Comparison of ENCODE assay signal across 9 cellular contexts in genomic region chr11:75767793-75768111, GRCh38. TPM values are rescaled to one million over a fixed set of nuclear protein-coding genes. Genes with fewer than 3 reads are reported as not detected.
A peak's percentile ranks its signal among the peaks of the same experiment; 100 is the strongest.
DNase-seq lines count a peak whose midpoint lies in the region; ATAC-seq and TF ChIP-seq lines count a peak whose summit lies in the region.
"Had no signal": no experiment of that assay in that cellular context is flagged by ENCODE, and none has a peak within 500 bp of the region (broad histone marks: within the 10 kb centered on the region; RNA-seq: fewer than 3 reads in every experiment).

No MANE protein-coding gene starts in this region.

- H3K9me3 ChIP-seq in HCT116 (ENCODE audit: control insufficient read depth in 1 of 2, insufficient read depth in 1 of 2, low read depth in 1 of 2, low read length in 2 of 2) (no peaks in the 10 kb centered on the region), T-helper 17 cell (ENCODE audit: control insufficient read depth, low read length, poor library complexity, severe bottlenecking) (no peaks in the 10 kb centered on the region), smooth muscle cell (replicated peaks; ENCODE audit: low read depth) (no peaks in the 10 kb centered on the region)

- 75% methylated on average over 1 of the region's 1 CpG for WGBS in smooth muscle cell (ENCODE audit: low lambda C conversion rate)

- CTCF ChIA-PET in HCT116 (lab: Charles Lee) = no interaction called here

- peak overlapping the region; percentile 19 for H2AFZ ChIP-seq in HCT116 (ENCODE audit: low read depth, low read length, poor library complexity, severe bottlenecking)
- no peak overlapping the region for H2AFZ ChIP-seq in smooth muscle cell (ENCODE audit: low read depth)

- no TSS peak for BruUV-seq in HCT116 (replicated peaks; lab: Mats Ljungman, UMichigan)

- TF ChIP-seq CTCF in HCT116 (IDR thresholded peaks at IDR 0.05 in 2 of 3, conservative IDR thresholded peaks at IDR 0.05 in 1 of 3; ENCODE audit: borderline replicate concordance in 1 of 3, insufficient read depth in 1 of 3, low read depth in 2 of 3, low read length in 2 of 3) = no peak
- TF ChIP-seq CTCF in smooth muscle cell (IDR thresholded peaks at IDR 0.05; ENCODE audit: borderline replicate concordance, insufficient read depth, poor library complexity, severe bottlenecking) = no peak

- H3K79me2 ChIP-seq in HCT116 (ENCODE audit: insufficient read depth, low read length) = no peaks in the 10 kb centered on the region
- no peaks in the 10 kb centered on the region for H3K79me2 ChIP-seq in smooth muscle cell (ENCODE audit: low read depth)

- DNase-seq in HCT116 (ENCODE audit: low read depth, low spot score) (no peak), T-helper 17 cell (no peak), immature natural killer cell (no peak), smooth muscle cell (lab: John Stamatoyannopoulos, UW; ENCODE audit: unreplicated experiment) (no peak), NCI-H1417 treated with DMSO at 0.1 percent for 48 hours (lab: John Stamatoyannopoulos, UW) (no peak), posterior cingulate gyrus (no peak)
- DNase-seq: small intestine had no signal

- H3K4me1 Mint-ChIP-seq in T-helper 17 cell (peaks cover 20% of the 10 kb centered on the region), immature natural killer cell (peaks cover 0 to 10% of the 10 kb centered on the region in 2 donors)

- H3K36me3 ChIP-seq in HCT116 (ENCODE audit: control insufficient read depth in 1 of 2, insufficient read depth in 2 of 2, low read length in 2 of 2) (no peaks in the 10 kb centered on the region), smooth muscle cell (ENCODE audit: low read depth) (no peaks in the 10 kb centered on the region)

- H3K4me3 ChIP-seq in HCT116 (replicated peaks in 1 of 2; ENCODE audit: low read depth in 1 of 2, low read length in 2 of 2) = no peak overlapping the region
- H3K4me3 ChIP-seq in smooth muscle cell = peak overlapping the region; percentile 62

- RAD21 ChIA-PET in HCT116 (lab: Charles Lee; ENCODE audit: low non-redundant PET in 1 of 2, low total read pairs in 2 of 2, uncharacterized antibody in 2 of 2, unreplicated experiment in 2 of 2) = no interaction called here

- H3K9ac ChIP-seq in HCT116 (ENCODE audit: low read length) = no peak overlapping the region
- no peak overlapping the region for H3K9ac ChIP-seq in smooth muscle cell (ENCODE audit: low read depth)

- no peak for ATAC-seq in HCT116
- ATAC-seq in T-helper 17 cell = no peak
- ATAC-seq in HG03135 (IDR thresholded peaks at IDR 0.05; ENCODE audit: unreplicated experiment) = no peak

- H3K27me3 ChIP-seq in HCT116 (ENCODE audit: insufficient read depth, low read length) (peaks cover 6% of the 10 kb centered on the region; the same call in 1 of the 2 replicates), smooth muscle cell (ENCODE audit: low read depth) (peaks cover 39% of the 10 kb centered on the region)

- no peak for TF ChIP-seq RAD21 in HCT116 (IDR thresholded peaks at IDR 0.05; ENCODE audit: low read depth)

- TF ChIP-seq POLR2A in HCT116 (IDR thresholded peaks at IDR 0.05; ENCODE audit: borderline replicate concordance, extremely low read depth, insufficient read depth, insufficient read length) = no peak

- no peaks in the 10 kb centered on the region for H3F3A ChIP-seq in smooth muscle cell (ENCODE audit: low read depth)

- H3K36me3 Mint-ChIP-seq in T-helper 17 cell (ENCODE audit: low read depth) (no peaks in the 10 kb centered on the region), immature natural killer cell (no peaks in the 10 kb centered on the region)

- H3K27me3 Mint-ChIP-seq in T-helper 17 cell (peaks cover 23% of the 10 kb centered on the region), immature natural killer cell (ENCODE audit: low read depth in 3 of 3) (peaks cover 8 to 16% (median 10%) of the 10 kb centered on the region in 3 donors)

- H4K20me1 ChIP-seq in HCT116 (ENCODE audit: insufficient read depth) = no peaks in the 10 kb centered on the region
- no peaks in the 10 kb centered on the region for H4K20me1 ChIP-seq in smooth muscle cell (ENCODE audit: low read depth)

- H3K27ac ChIP-seq in HCT116 (ENCODE audit: low read depth, low read length) = peak overlapping the region; percentile 55; the same call in 1 of the 2 replicates
- H3K27ac ChIP-seq in smooth muscle cell (ENCODE audit: low read depth) = no peak overlapping the region

- POLR2A ChIA-PET in HCT116 (lab: Charles Lee) = no interaction called here

- intact Hi-C loops in HCT116 (cut with micrococcal nuclease) = no loop called here
- intact Hi-C loops in posterior cingulate gyrus (cut with DNase I) = loop anchor here (5.0 kb wide), 1 partner anchor 220 kb away; no protein-coding TSS in a partner anchor

- peaks cover 9 to 17% of the 10 kb centered on the region in 2 experiments for H3K4me1 ChIP-seq in HCT116 (ENCODE audit: control insufficient read depth in 1 of 2, insufficient read depth in 2 of 2, low read length in 2 of 2)
- H3K4me1 ChIP-seq in smooth muscle cell (ENCODE audit: low read depth) = peaks cover 8% of the 10 kb centered on the region

- H3K9me2 ChIP-seq in HCT116 (ENCODE audit: insufficient read depth) = no peaks in the 10 kb centered on the region

- H3K27ac Mint-ChIP-seq in T-helper 17 cell (peak overlapping the region; percentile 92), immature natural killer cell (peak overlapping the region in 2 of 6 donors; percentile 33 to 35)

- H3K4me3 Mint-ChIP-seq in T-helper 17 cell (peak overlapping the region; percentile 87), immature natural killer cell (peak overlapping the region in 4 of 5 donors; percentile 64 to 76 (median 72))

- H3K4me2 ChIP-seq in HCT116 (ENCODE audit: low read length) = peak overlapping the region; percentile 84
- H3K4me2 ChIP-seq in smooth muscle cell = peak overlapping the region; percentile 94

- H3K9me3 Mint-ChIP-seq in immature natural killer cell = no peaks in the 10 kb centered on the region

TF ChIP-seq in HCT116, 20 proteins besides CTCF, POLR2A, EP300 and RAD21 (continues in another document):
- TF ChIP-seq FOSL1 (IDR thresholded peaks at IDR 0.05; ENCODE audit: low read depth) (no peak), ZNF274 (IDR thresholded peaks at IDR 0.05; ENCODE audit: low read depth, low read length) (no peak), SRF (IDR thresholded peaks at IDR 0.05; ENCODE audit: low read depth) (no peak), JUND (IDR thresholded peaks at IDR 0.05) (no peak), TCF7L2 (IDR thresholded peaks at IDR 0.05; ENCODE audit: borderline replicate concordance, extremely low read depth, insufficient read depth, insufficient read length) (no peak), EZH2phosphoT487 (IDR thresholded peaks at IDR 0.05; ENCODE audit: borderline replicate concordance) (no peak), POLR2AphosphoS5 (IDR thresholded peaks at IDR 0.05; ENCODE audit: low read depth, low read length) (no peak), REST (IDR thresholded peaks at IDR 0.05; ENCODE audit: low read depth) (no peak)
- TF ChIP-seq, protein P1, sequence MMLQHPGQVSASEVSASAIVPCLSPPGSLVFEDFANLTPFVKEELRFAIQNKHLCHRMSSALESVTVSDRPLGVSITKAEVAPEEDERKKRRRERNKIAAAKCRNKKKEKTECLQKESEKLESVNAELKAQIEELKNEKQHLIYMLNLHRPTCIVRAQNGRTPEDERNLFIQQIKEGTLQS (IDR thresholded peaks at IDR 0.05) = no peak

RNA-seq across cellular contexts. Expression of gene DGAT2, which starts 0.8 kb away (rescaled TPM):
- total RNA-seq in HCT116 (2021; ENCODE audit: unreplicated experiment) (2.4 TPM), T-helper 17 cell (1 to 10 TPM in 1 of 2 donors, under 1 TPM in 1; 0.55 to 1.2 TPM), smooth muscle cell (3.5 and 3.7 TPM in 2 replicates)
- polyA plus RNA-seq in HCT116 (2012) = 5.9 and 6.2 TPM in 2 replicates
- polyA plus RNA-seq in immature natural killer cell (under 1 TPM in 2 of 3 donors, not detected in 1; 0.22 to 0.63 TPM), smooth muscle cell (1.5 and 1.8 TPM in 2 replicates)

RNA-seq across cellular contexts. Expression of gene UVRAG, which starts 47.3 kb away (rescaled TPM):
- total RNA-seq in HCT116 (2021; ENCODE audit: unreplicated experiment) = 12.3 TPM
- polyA plus RNA-seq in HCT116 (2012) = 3.0 and 5.4 TPM in 2 replicates
- 10 to 100 TPM; 25.2 to 29.8 TPM for total RNA-seq in T-helper 17 cell
- polyA plus RNA-seq in immature natural killer cell = 10 to 100 TPM in 2 of 3 donors, 1 to 10 TPM in 1; 7.2 to 19.3 (median 15.7) TPM
- 20.2 and 22.6 TPM in 2 replicates for total RNA-seq in smooth muscle cell
- 12.9 and 18.1 TPM in 2 replicates for polyA plus RNA-seq in smooth muscle cell

RNA-seq across cellular contexts. Expression of gene MOGAT2, which starts 50.1 kb away (rescaled TPM):
- total RNA-seq in HCT116 (2021; ENCODE audit: unreplicated experiment) (0.12 TPM), T-helper 17 cell (not detected), smooth muscle cell (not detected in 2 replicates)
- not detected in 2 replicates for polyA plus RNA-seq in HCT116 (2012)
- polyA plus RNA-seq in immature natural killer cell (not detected), smooth muscle cell (not detected in 2 replicates)
- total RNA-seq: M059J had no signal
